ENCODE assay signal across 19 cellular contexts in genomic region chr2:57080035-57080434, GRCh38.
DNase-seq lines count a peak whose midpoint lies in the region; TF ChIP-seq lines count a peak whose summit lies in the region.
"Had no signal": no experiment of that assay in that cellular context is flagged by ENCODE, and none has a peak within 500 bp of the region (broad histone marks: within the 10 kb centered on the region; RNA-seq: fewer than 3 reads in every experiment).

No MANE protein-coding gene starts in this region.

- H3K27me3 ChIP-seq in tibial nerve: no peaks in the 10 kb centered on the region
- H3K27me3 ChIP-seq: pancreas, upper lobe of right lung had no signal

- TF ChIP-seq CTCF in tibial nerve (IDR thresholded peaks at IDR 0.05): no peak

- H3K4me1 ChIP-seq in tibial nerve: no peaks in the 10 kb centered on the region
- H3K4me1 ChIP-seq: pancreas, upper lobe of right lung had no signal

- TF ChIP-seq EP300 in tibial nerve (IDR thresholded peaks at IDR 0.05): no peak

- no peak overlapping the region for H3K27ac ChIP-seq in tibial nerve
- H3K27ac ChIP-seq: pancreas, upper lobe of right lung had no signal

- no peak for TF ChIP-seq POLR2A in tibial nerve (IDR thresholded peaks at IDR 0.05)

- peak; percentile 57 for DNase-seq in EH (ENCODE audit: low read depth)
- DNase-seq in LHCN-M2 (ENCODE audit: low read depth): peak; percentile 70
- peak; percentile 77 for DNase-seq in amniotic epithelial cell (ENCODE audit: low read depth)
- peak; percentile 27 for DNase-seq in foreskin melanocyte
- no peak for DNase-seq in tibial nerve (ENCODE audit: low spot score in 2 of 2)
- DNase-seq in stimulated activated CD4-positive, alpha-beta T cell treated with anti-CD3 and anti-CD28 coated beads, Interleukin-4, amount 100 ng/mL, for 4 hours: no peak
- no peak for DNase-seq in DMS79 treated with DMSO at 0.1 percent for 48 hours (lab: John Stamatoyannopoulos, UW)
- no peak for DNase-seq in NCI-H748 treated with DMSO at 0.1 percent for 48 hours (lab: John Stamatoyannopoulos, UW)
- DNase-seq: C1 segment of cervical spinal cord; effector memory CD4-positive, alpha-beta T cell; head of caudate nucleus; Kasumi-1; NCI-H2081; NCI-H446; NK-92 treated with Interleukin-12 subunit alpha and Interleukin-12 subunit beta, amount 100 ng/mL, for 24 hours; pancreas; right cardiac atrium; T-helper 9 cell; upper lobe of right lung had no signal

- peaks cover 0 to 7% (median 0%) of the 10 kb centered on the region in 4 donors for H3K9me3 ChIP-seq in tibial nerve
- H3K9me3 ChIP-seq: pancreas, upper lobe of right lung had no signal

- no peaks in the 10 kb centered on the region for H3K36me3 ChIP-seq in tibial nerve
- H3K36me3 ChIP-seq: pancreas, upper lobe of right lung had no signal

- no peak overlapping the region for H3K4me3 ChIP-seq in tibial nerve
- H3K4me3 ChIP-seq: pancreas, upper lobe of right lung had no signal

Comparison
In these comparisons a context has a peak if more than half of its experiments do, and no peak if none do; other contexts are left out.
1. DNase-seq: peak in EH (single experiment), LHCN-M2 (single experiment), amniotic epithelial cell (single experiment) and foreskin melanocyte (single experiment); none in tibial nerve (0 of 2), stimulated activated CD4-positive, alpha-beta T cell treated with anti-CD3 and anti-CD28 coated beads, Interleukin-4, amount 100 ng/mL, for 4 hours (0 of 2), DMS79 treated with DMSO at 0.1 percent for 48 hours (single experiment) and NCI-H748 treated with DMSO at 0.1 percent for 48 hours (single experiment).